10 cellular contexts compared by ENCODE assay signal in the genomic region with DNA sequence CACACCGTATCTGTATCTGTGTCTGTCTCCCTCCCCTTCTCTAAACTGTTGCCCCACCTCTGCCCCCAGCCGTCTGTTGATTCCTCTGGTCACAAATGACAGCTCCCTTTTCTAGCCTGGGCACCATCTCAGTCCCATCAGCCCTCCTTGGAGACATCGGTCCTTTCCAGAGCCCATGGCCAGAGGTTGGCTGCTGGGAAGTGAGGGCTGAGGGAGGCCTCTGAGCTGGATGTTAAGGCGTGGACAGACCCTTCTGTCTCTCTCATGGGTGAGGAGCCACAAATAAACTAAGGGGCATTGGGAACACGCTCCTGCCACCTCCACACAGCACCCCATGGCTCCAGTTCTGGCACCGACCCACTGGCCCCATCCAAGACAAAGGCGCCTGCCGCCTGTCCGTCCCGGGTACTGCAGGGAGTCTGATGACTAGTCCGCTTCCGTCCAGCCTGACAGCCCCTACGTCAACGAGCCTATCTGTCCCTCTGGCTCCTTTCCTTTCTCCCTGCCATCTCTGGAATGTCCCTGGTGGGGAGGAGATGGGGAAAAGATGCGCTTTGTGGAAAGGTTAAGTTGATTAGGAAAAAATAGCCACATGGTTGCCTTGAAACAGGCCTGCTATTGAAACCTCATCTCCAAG. TPM values are rescaled to one million over a fixed set of nuclear protein-coding genes. Genes with fewer than 3 reads are reported as not detected.
A peak's percentile ranks its signal among the peaks of the same experiment; 100 is the strongest.
DNase-seq lines count a peak whose midpoint lies in the region; ATAC-seq and TF ChIP-seq lines count a peak whose summit lies in the region.
"Had no signal": no experiment of that assay in that cellular context is flagged by ENCODE, and none has a peak within 500 bp of the region (broad histone marks: within the 10 kb centered on the region; RNA-seq: fewer than 3 reads in every experiment).

No MANE protein-coding gene starts in this region.

- DNase-seq in SK-MEL-5 (ENCODE audit: low read depth, low spot score) (peak; percentile 46), esophagus muscularis mucosa (ENCODE audit: extremely low spot score) (no peak), transverse colon (no peak), UCSD-AML1 (lab: John Stamatoyannopoulos, UW; ENCODE audit: unreplicated experiment) (no peak)
- no peak for DNase-seq in central memory CD4-positive, alpha-beta T cell
- DNase-seq: activated CD4-positive, alpha-beta T cell treated with anti-CD3 and anti-CD28 coated beads for 4 hours; DMS 273 treated with DMSO at 0.1 percent for 48 hours; HCEC 1CT had no signal

- peak in 1 of 3 experiments; percentile 29 for TF ChIP-seq CTCF in esophagus muscularis mucosa (IDR thresholded peaks at IDR 0.05)
- TF ChIP-seq CTCF in transverse colon (IDR thresholded peaks at IDR 0.05): no peak

- H3K9me3 ChIP-seq in esophagus muscularis mucosa: no peaks in the 10 kb centered on the region
- no peaks in the 10 kb centered on the region for H3K9me3 ChIP-seq in mesodermal cell (ENCODE audit: control insufficient read depth, low read length)
- no peaks in the 10 kb centered on the region for H3K9me3 ChIP-seq in transverse colon

- H3K27ac ChIP-seq in esophagus muscularis mucosa (replicated peaks in 1 of 4) (peak overlapping the region; percentile 60 to 80 (median 70)), mesodermal cell (ENCODE audit: low read depth, low read length, severe bottlenecking) (peak overlapping the region; percentile 83), transverse colon (peak overlapping the region; percentile 32 to 77 (median 64))

- H3K4me3 ChIP-seq in esophagus muscularis mucosa (no peak overlapping the region), mesodermal cell (ENCODE audit: extremely low read depth, insufficient read depth, low read length, poor library complexity, severe bottlenecking) (no peak overlapping the region), transverse colon (no peak overlapping the region)

- TF ChIP-seq EP300 in esophagus muscularis mucosa (IDR thresholded peaks at IDR 0.05): no peak
- TF ChIP-seq EP300 in transverse colon (IDR thresholded peaks at IDR 0.05; ENCODE audit: low read depth): no peak

- in situ Hi-C loops in SK-MEL-5 (cut with HindIII; ENCODE audit: low pct_unique_long_range_greater_than_20kb, low sequenced_read_pairs): no loop called here
- in situ Hi-C loops in transverse colon (cut with MboI; ENCODE audit: low pct_ligation_motif_present in 1 of 4, low pct_unique_long_range_greater_than_20kb in 1 of 4, low sequenced_read_pairs in 3 of 4): no loop called here

- H3K36me3 ChIP-seq in esophagus muscularis mucosa (peaks cover 0 to 51% (median 24%) of the 10 kb centered on the region in 4 donors), mesodermal cell (ENCODE audit: control insufficient read depth, insufficient read depth, low read length) (peaks cover 29% of the 10 kb centered on the region), transverse colon (no peaks in the 10 kb centered on the region)

- intact Hi-C loops in esophagus muscularis mucosa (cut with DNase I) (no loop called here), transverse colon (cut with DNase I; ENCODE audit: low total_unique reads) (no loop called here)

- H3K4me1 ChIP-seq in esophagus muscularis mucosa (peaks cover 67 to 86% (median 78%) of the 10 kb centered on the region in 4 donors), mesodermal cell (ENCODE audit: control insufficient read depth, insufficient read depth, low read length, poor library complexity, severe bottlenecking) (peaks cover 57% of the 10 kb centered on the region), transverse colon (peaks cover 0 to 49% (median 34%) of the 10 kb centered on the region in 4 donors)

- TF ChIP-seq POLR2A in esophagus muscularis mucosa (IDR thresholded peaks at IDR 0.05; ENCODE audit: low read depth) (no peak), transverse colon (IDR thresholded peaks at IDR 0.05) (no peak)

- no peak for ATAC-seq in GM19035 (IDR thresholded peaks at IDR 0.05; ENCODE audit: unreplicated experiment)

- 73% methylated on average over 15 of the region's 15 CpGs for WGBS in esophagus muscularis mucosa
- 49 to 59% methylated on average over 9 of the region's 15 CpGs for WGBS in mesodermal cell (ENCODE audit: insufficient coverage in 2 of 2), 2 experiments
- 46 to 65% methylated on average over 8 to 15 of the region's 15 CpGs for WGBS in transverse colon (ENCODE audit: low coverage in 1 of 2), 2 donors

- peaks cover 0 to 36% (median 0%) of the 10 kb centered on the region in 4 donors for H3K27me3 ChIP-seq in esophagus muscularis mucosa
- H3K27me3 ChIP-seq in transverse colon: peaks cover 72% of the 10 kb centered on the region

RNA-seq across cellular contexts. Expression of gene PDGFB, which starts 10.5 kb away (rescaled TPM):
- 0.05 TPM in 1 of 2 replicates, not detected in the other for total RNA-seq in SK-MEL-5 (2014; rRNA removed; shearing (Covaris generic))
- 0.18 and 0.28 TPM in 2 replicates for polyA plus RNA-seq in SK-MEL-5 (2015; cell fraction: cytosol; rRNA removed)
- not detected in 2 replicates for polyA plus RNA-seq in SK-MEL-5 (2015; cell fraction: nucleus; rRNA removed)
- total RNA-seq in esophagus muscularis mucosa: 10 to 100 TPM; 12.3 to 25.4 (median 18.8) TPM
- 25.4 TPM for polyA plus RNA-seq in mesodermal cell (2013, experiment 1 of 2)
- polyA plus RNA-seq in mesodermal cell (2013, experiment 2 of 2): 17.3 TPM
- total RNA-seq in transverse colon: 1 to 10 TPM; 2.7 to 7.5 (median 4.0) TPM
